17 cellular contexts compared by ENCODE assay signal in genomic region chr1:91718877-91719276, GRCh38.
A peak's percentile ranks its signal among the peaks of the same experiment; 100 is the strongest.
DNase-seq lines count a peak whose midpoint lies in the region; ATAC-seq, FAIRE-seq and TF ChIP-seq lines count a peak whose summit lies in the region.
"Had no signal": no experiment of that assay in that cellular context is flagged by ENCODE, and none has a peak within 500 bp of the region (broad histone marks: within the 10 kb centered on the region; RNA-seq: fewer than 3 reads in every experiment).

No MANE protein-coding gene starts in this region.

- intact Hi-C loops in pancreas (cut with DNase I) (no loop called here), vagina (cut with DNase I) (no loop called here)

- in situ Hi-C loops in G401 (cut with HindIII; ENCODE audit: low sequenced_read_pairs), result no loop called here

- H3K27me3 Mint-ChIP-seq in immature natural killer cell (ENCODE audit: low read depth in 3 of 3), result peaks cover 3 to 70% (median 24%) of the 10 kb centered on the region in 3 donors
- H3K27me3 Mint-ChIP-seq: B cell; CD4-positive, alpha-beta T cell had no signal

- peak overlapping the region; percentile 5 to 76 (median 54) for H3K27ac Mint-ChIP-seq in immature natural killer cell
- H3K27ac Mint-ChIP-seq: B cell; CD4-positive, alpha-beta T cell had no signal

- FAIRE-seq in pancreas (lab: Jason Lieb, UNC), result no peak
- FAIRE-seq: A204.1, GM19239, H1 had no signal

- no peak for TF ChIP-seq POLR2A in vagina (IDR thresholded peaks at IDR 0.05)

- H3K36me3 Mint-ChIP-seq in immature natural killer cell, result peaks cover 36 to 74% (median 68%) of the 10 kb centered on the region in 3 donors

- TF ChIP-seq CTCF in pancreas (IDR thresholded peaks at IDR 0.05), result no peak
- TF ChIP-seq CTCF in vagina (IDR thresholded peaks at IDR 0.05), result no peak

- DNase-seq in LoVo (ENCODE audit: low spot score) (peak; percentile 8), immature natural killer cell (no peak), pancreas (peak in 2 of 6 donors; percentile 22 to 44), vagina (ENCODE audit: extremely low spot score in 2 of 2) (no peak), substantia nigra (lab: John Stamatoyannopoulos, UW) (no peak), G401 (ENCODE audit: low spot score) (no peak), NCI-H1048 (lab: John Stamatoyannopoulos, UW) (no peak)
- DNase-seq: C1 segment of cervical spinal cord; CD4-positive, alpha-beta T cell; DMS79 treated with DMSO at 0.1 percent for 48 hours; EL; GDM1 had no signal

- peaks cover 53 to 84% of the 10 kb centered on the region in 2 donors for H3K4me1 Mint-ChIP-seq in immature natural killer cell
- H3K4me1 Mint-ChIP-seq: B cell had no signal

- H3K27ac ChIP-seq in pancreas (peak overlapping the region in 1 of 4 donors; percentile 48), vagina (peak overlapping the region; percentile 3), substantia nigra (ENCODE audit: low read depth, low read length, poor library complexity, severe bottlenecking) (no peak overlapping the region)

- H3K36me3 ChIP-seq in pancreas (peaks cover 0 to 7% (median 0%) of the 10 kb centered on the region in 3 donors), vagina (peaks cover 0 to 57% of the 10 kb centered on the region in 2 donors)
- H3K36me3 ChIP-seq: HAP-1 had no signal

- peak; percentile 68 to 84 (median 78) for ATAC-seq in pancreas

- H3K4me1 ChIP-seq in pancreas (peaks cover 0 to 4% (median 0%) of the 10 kb centered on the region in 3 donors), vagina (no peaks in the 10 kb centered on the region)
- H3K4me1 ChIP-seq: HAP-1 had no signal

- H3K9me3 ChIP-seq in pancreas, result no peaks in the 10 kb centered on the region
- no peaks in the 10 kb centered on the region for H3K9me3 ChIP-seq in vagina
- H3K9me3 ChIP-seq: HAP-1 had no signal

- no peaks in the 10 kb centered on the region for H3K9me3 Mint-ChIP-seq in immature natural killer cell
- H3K9me3 Mint-ChIP-seq: CD4-positive, alpha-beta T cell had no signal

- H3K27me3 ChIP-seq in pancreas, result no peaks in the 10 kb centered on the region
- no peaks in the 10 kb centered on the region for H3K27me3 ChIP-seq in vagina

- WGBS in pancreas, 2 donors, result 66 to 68% methylated on average over 5 of the region's 5 CpGs

- no peak overlapping the region for H3K4me3 ChIP-seq in pancreas
- no peak overlapping the region for H3K4me3 ChIP-seq in vagina
- H3K4me3 ChIP-seq: HAP-1 had no signal

- no peak overlapping the region for H3K4me3 Mint-ChIP-seq in immature natural killer cell
- H3K4me3 Mint-ChIP-seq: B cell; CD4-positive, alpha-beta T cell had no signal
